21 cellular contexts compared by ENCODE assay signal in the genomic region with DNA sequence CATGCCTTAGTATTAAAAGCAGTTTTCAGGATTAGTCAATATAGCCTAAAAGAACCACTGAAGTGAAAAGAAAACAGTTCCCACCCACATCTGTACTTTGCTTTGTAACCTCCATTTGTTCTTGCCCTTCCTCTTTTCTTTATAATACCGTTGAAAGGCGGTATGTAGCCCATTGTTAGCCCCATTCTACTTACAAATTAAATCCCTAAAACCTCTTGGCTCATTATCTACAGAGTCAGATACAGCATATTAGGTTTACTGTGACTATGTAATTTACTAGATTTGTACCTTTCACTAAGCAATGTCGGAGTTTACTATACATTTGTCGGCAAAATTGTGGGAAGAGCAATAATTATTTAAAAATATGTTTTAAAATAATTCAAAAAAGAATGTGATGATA. TPM values are rescaled to one million over a fixed set of nuclear protein-coding genes. Genes with fewer than 3 reads are reported as not detected.
DNase-seq lines count a peak whose midpoint lies in the region; ATAC-seq, FAIRE-seq and TF ChIP-seq lines count a peak whose summit lies in the region.
"Had no signal": no experiment of that assay in that cellular context is flagged by ENCODE, and none has a peak within 500 bp of the region (broad histone marks: within the 10 kb centered on the region; RNA-seq: fewer than 3 reads in every experiment).

No MANE protein-coding gene starts in this region.

- H3K9me3 ChIP-seq in right lobe of liver: no peaks in the 10 kb centered on the region
- no peaks in the 10 kb centered on the region for H3K9me3 ChIP-seq in HepG2 (ENCODE audit: low read length)
- no peaks in the 10 kb centered on the region for H3K9me3 ChIP-seq in neural progenitor cell (ENCODE audit: low read depth)
- H3K9me3 ChIP-seq: BLaER1 had no signal

- H4K20me1 ChIP-seq in HepG2 (ENCODE audit: insufficient read depth, low read length): no peaks in the 10 kb centered on the region; the same call in 1 of the 2 replicates
- H4K20me1 ChIP-seq in neural progenitor cell (ENCODE audit: low read depth): no peaks in the 10 kb centered on the region
- H4K20me1 ChIP-seq: BLaER1 had no signal

- peaks cover 37% of the 10 kb centered on the region for H3K79me2 ChIP-seq in HepG2 (ENCODE audit: insufficient read depth, low read length)
- no peaks in the 10 kb centered on the region for H3K79me2 ChIP-seq in neural progenitor cell (ENCODE audit: low read depth)

- H3K27ac ChIP-seq in right lobe of liver (peak overlapping the region in 2 of 3 donors; percentile 51 to 64), HepG2 (ENCODE audit: extremely low read length, insufficient read depth, low read length) (no peak overlapping the region), VCaP (peak overlapping the region; percentile 56; the same call in 1 of the 2 replicates), neural progenitor cell (no peak overlapping the region)
- H3K27ac ChIP-seq: 22Rv1, BLaER1 had no signal

- no peak for TF ChIP-seq EP300 in HepG2 (IDR thresholded peaks at IDR 0.05; ENCODE audit: low read depth in 2 of 2, low read length in 2 of 2)
- TF ChIP-seq EP300 in HepG2 (CRISPR knock-in tag; IDR thresholded peaks at IDR 0.05; ENCODE audit: borderline replicate concordance): no peak

- peaks cover 8% of the 10 kb centered on the region for H3F3A ChIP-seq in neural progenitor cell (ENCODE audit: low read depth)

- peaks cover 0 to 88% (median 9%) of the 10 kb centered on the region in 4 donors for H3K4me1 ChIP-seq in right lobe of liver
- peaks cover 46% of the 10 kb centered on the region for H3K4me1 ChIP-seq in HepG2 (ENCODE audit: insufficient read depth, low read length)
- H3K4me1 ChIP-seq in neural progenitor cell: peaks cover 22% of the 10 kb centered on the region
- H3K4me1 ChIP-seq: BLaER1 had no signal

- H2AFZ ChIP-seq in HepG2 (ENCODE audit: low read length) (no peak overlapping the region), neural progenitor cell (replicated peaks) (no peak overlapping the region)

- no peak overlapping the region for H3K27ac Mint-ChIP-seq in neural progenitor cell
- H3K27ac Mint-ChIP-seq: CD4-positive, alpha-beta memory T cell; HFFc6 had no signal

- peaks cover 10% of the 10 kb centered on the region for H3K4me1 Mint-ChIP-seq in neural progenitor cell
- H3K4me1 Mint-ChIP-seq: CD14-positive monocyte; CD4-positive, alpha-beta memory T cell had no signal

- H3K4me2 ChIP-seq in HepG2 (ENCODE audit: low read depth, low read length) (no peak overlapping the region), neural progenitor cell (peak overlapping the region; percentile 52)
- H3K4me2 ChIP-seq: BLaER1 had no signal

- BruUV-seq in HepG2 (replicated peaks; lab: Mats Ljungman, UMichigan): no TSS peak

- no peak overlapping the region for H3K4me3 Mint-ChIP-seq in neural progenitor cell
- H3K4me3 Mint-ChIP-seq: CD14-positive monocyte; CD4-positive, alpha-beta memory T cell; HFFc6 had no signal

- DNase-seq in right lobe of liver (no peak), HepG2 (ENCODE audit: low spot score) (no peak), neural progenitor cell (ENCODE audit: low spot score) (peak; percentile 56), GM12891 (ENCODE audit: insufficient read length, low spot score) (no peak)
- DNase-seq: CD4-positive, alpha-beta memory T cell; DMS153; DMS79; GDM1; GOT3; H7; HFFc6; IMR-90 had no signal

- H3K36me3 Mint-ChIP-seq in neural progenitor cell: no peaks in the 10 kb centered on the region
- H3K36me3 Mint-ChIP-seq: CD4-positive, alpha-beta memory T cell had no signal

- H3K4me3 ChIP-seq in right lobe of liver (no peak overlapping the region), HepG2 (replicated peaks in 1 of 3; ENCODE audit: insufficient read depth in 1 of 3, low read depth in 2 of 3, low read length in 3 of 3) (no peak overlapping the region), neural progenitor cell (no peak overlapping the region)
- H3K4me3 ChIP-seq: BLaER1, K562 had no signal

- in situ Hi-C loops in HepG2 (cut with HindIII; ENCODE audit: extremely low pct_ligation_motif_present, low pct_unique_long_range_greater_than_20kb): no loop called here

- POLR2A ChIA-PET in HepG2 (lab: Yijun Ruan, JAX): interaction anchor here (1.3 kb wide), 1 partner anchor 12 kb away, joined by 5 read pairs; no protein-coding TSS in a partner anchor

- no peaks in the 10 kb centered on the region for H3K9me3 Mint-ChIP-seq in neural progenitor cell
- H3K9me3 Mint-ChIP-seq: HFFc6 had no signal

- 74% methylated on average over 4 of the region's 4 CpGs for WGBS in right lobe of liver (ENCODE audit: insufficient coverage, low coverage, low lambda C conversion rate, missing lambda C conversion rate)
- WGBS in HepG2 (ENCODE audit: low lambda C conversion rate): 95% methylated on average over 4 of the region's 4 CpGs

- peaks cover 0 to 45% (median 2%) of the 10 kb centered on the region in 4 donors for H3K36me3 ChIP-seq in right lobe of liver
- H3K36me3 ChIP-seq in HepG2 (replicated peaks in 1 of 2; ENCODE audit: control insufficient read depth in 1 of 2, insufficient read depth in 2 of 2, low read length in 2 of 2): peaks cover 9 to 29% of the 10 kb centered on the region in 2 experiments; a peak in 4 of 5 replicates
- no peaks in the 10 kb centered on the region for H3K36me3 ChIP-seq in neural progenitor cell
- H3K36me3 ChIP-seq: BLaER1 had no signal

- no peak overlapping the region for H3K9ac ChIP-seq in HepG2 (ENCODE audit: insufficient read depth, low read depth, low read length)
- H3K9ac ChIP-seq in neural progenitor cell: no peak overlapping the region
- H3K9ac ChIP-seq: BLaER1 had no signal

- CTCF ChIA-PET in HepG2 (lab: Yijun Ruan, JAX; ENCODE audit: low intra/inter-chr PET ratio, low total read pairs): no interaction called here

- TF ChIP-seq RAD21 in HepG2 (CRISPR knock-in tag; IDR thresholded peaks at IDR 0.05): no peak

- intact Hi-C loops in right lobe of liver (cut with DNase I): no loop called here
- intact Hi-C loops in HepG2 (cut with micrococcal nuclease; ENCODE audit: unreplicated experiment): no loop called here

- H3K27me3 Mint-ChIP-seq in neural progenitor cell (ENCODE audit: insufficient read depth, low read depth): no peaks in the 10 kb centered on the region

- TF ChIP-seq POLR2A in right lobe of liver (IDR thresholded peaks at IDR 0.05) (no peak), HepG2 (IDR thresholded peaks at IDR 0.05; ENCODE audit: insufficient read depth in 1 of 2, low read depth in 2 of 2, low read length in 2 of 2) (no peak), GM12891 (IDR thresholded peaks at IDR 0.05; ENCODE audit: low read depth, low read length) (no peak)

- FAIRE-seq in HepG2 (lab: Jason Lieb, UNC) (no peak), GM12891 (lab: Jason Lieb, UNC) (no peak)
- FAIRE-seq: K562 had no signal

- H3K27me3 ChIP-seq in right lobe of liver: no peaks in the 10 kb centered on the region
- no peaks in the 10 kb centered on the region for H3K27me3 ChIP-seq in HepG2 (ENCODE audit: control insufficient read depth in 1 of 2, insufficient read depth in 2 of 2, low read length in 2 of 2)
- no peaks in the 10 kb centered on the region for H3K27me3 ChIP-seq in neural progenitor cell
- H3K27me3 ChIP-seq: BLaER1 had no signal

- TF ChIP-seq CTCF in right lobe of liver (IDR thresholded peaks at IDR 0.05) (no peak), HepG2 (CRISPR knock-in tag; IDR thresholded peaks at IDR 0.05) (no peak), VCaP (conservative IDR thresholded peaks at IDR 0.05) (no peak), neural progenitor cell (IDR thresholded peaks at IDR 0.05) (no peak)

- no peak for ATAC-seq in right lobe of liver
- no peak for ATAC-seq in HepG2
- no peak for ATAC-seq in HG03565 (IDR thresholded peaks at IDR 0.05; ENCODE audit: unreplicated experiment)
- no peak for ATAC-seq in HG03571 (IDR thresholded peaks at IDR 0.05; ENCODE audit: unreplicated experiment)
- ATAC-seq: HCT116, K562 had no signal

TF ChIP-seq in HepG2, 621 proteins besides CTCF, POLR2A, EP300 and RAD21 (continues in another document):
- TF ChIP-seq NFRKB (IDR thresholded peaks at IDR 0.05) (no peak), ZSCAN31 (CRISPR knock-in tag; IDR thresholded peaks at IDR 0.05; ENCODE audit: low read depth) (no peak), ZSCAN30 (CRISPR knock-in tag; IDR thresholded peaks at IDR 0.05) (no peak), ZNF782 (CRISPR knock-in tag; IDR thresholded peaks at IDR 0.05; ENCODE audit: borderline replicate concordance) (no peak), SIX4 (CRISPR knock-in tag; IDR thresholded peaks at IDR 0.05) (no peak)

TF ChIP-seq in GM12891, 5 proteins besides CTCF, POLR2A, EP300 and RAD21:
- TF ChIP-seq POLR2AphosphoS5 (IDR thresholded peaks at IDR 0.05; ENCODE audit: low read depth, low read length) (no peak), PAX5 (IDR thresholded peaks at IDR 0.05; ENCODE audit: insufficient read depth, low read length, severe bottlenecking) (no peak), TAF1 (IDR thresholded peaks at IDR 0.05; ENCODE audit: low read depth, low read length) (no peak), SPI1 (IDR thresholded peaks at IDR 0.05; ENCODE audit: low read depth, low read length) (no peak)

RNA-seq across cellular contexts. Expression of a gene that starts 17.3 kb away (rescaled TPM):
- 1,000 to 10,000 TPM in 1 of 6 experiments, 100 to 1,000 TPM in 5; 309 to 1,702 (median 521) TPM for total RNA-seq in right lobe of liver
- total RNA-seq in HepG2 (2016; rRNA removed; fragmentation: Illumina TruSeq; extraction: Trizol): 439 and 686 TPM in 2 replicates
- 23.4 and 28.1 TPM in 2 replicates for total RNA-seq in HepG2 (2016; cell fraction: cytosol; rRNA removed; fragmentation: Illumina TruSeq; extraction: Trizol; ENCODE audit: low read depth)
- total RNA-seq in HepG2 (2016; cell fraction: insoluble cytoplasmic fraction; rRNA removed; fragmentation: Illumina TruSeq; extraction: Trizol): 431 and 688 TPM in 2 replicates
- 55.9 and 65.7 TPM in 2 replicates for total RNA-seq in HepG2 (2016; cell fraction: membrane; rRNA removed; fragmentation: Illumina TruSeq; extraction: Trizol)
- 230 and 235 TPM in 2 replicates for total RNA-seq in HepG2 (2016; cell fraction: nucleus; rRNA removed; fragmentation: Illumina TruSeq; extraction: Trizol)
- 50.0 and 88.2 TPM in 2 replicates for polyA plus RNA-seq in HepG2 (2011; rRNA removed)
- polyA plus RNA-seq in HepG2 (2011; cell fraction: cytosol; rRNA removed): 43.0 and 53.0 TPM in 2 replicates
- polyA plus RNA-seq in HepG2 (2011; cell fraction: nucleus; rRNA removed): 15.1 and 17.0 TPM in 2 replicates
- polyA plus RNA-seq in HepG2 (2012): 160 and 206 TPM in 2 replicates
- polyA plus RNA-seq in HepG2 (2016; cell fraction: cytosol; fragmentation: Illumina TruSeq; extraction: Trizol; ENCODE audit: low read depth): 21.3 and 24.3 TPM in 2 replicates
- 619 and 655 TPM in 2 replicates for polyA plus RNA-seq in HepG2 (2016; cell fraction: insoluble cytoplasmic fraction; fragmentation: Illumina TruSeq; extraction: Trizol; ENCODE audit: low read depth)
- polyA plus RNA-seq in HepG2 (2016; cell fraction: membrane; fragmentation: Illumina TruSeq; extraction: Trizol; ENCODE audit: low read depth): 40.3 and 48.6 TPM in 2 replicates
- 212 and 215 TPM in 2 replicates for polyA plus RNA-seq in HepG2 (2016; cell fraction: nucleus; fragmentation: Illumina TruSeq; extraction: Trizol; ENCODE audit: insufficient read depth, low read depth)
- 40.3 TPM in 1 of 2 replicates, not detected in the other for polyA minus RNA-seq in HepG2 (2011; rRNA and poly(A)+ RNA removed; ENCODE audit: low replicate concordance)
- 50.9 and 76.9 TPM in 2 replicates for polyA minus RNA-seq in HepG2 (2011; cell fraction: cytosol; rRNA and poly(A)+ RNA removed)
- polyA minus RNA-seq in HepG2 (2011; cell fraction: nucleus; rRNA and poly(A)+ RNA removed): 88.4 and 90.4 TPM in 2 replicates
- not detected in 2 replicates for total RNA-seq in neural progenitor cell (ENCODE audit: low replicate concordance)
- not detected for polyA plus RNA-seq in GM12891 (2012; ENCODE audit: low read depth, missing spikeins)
- total RNA-seq: Daoy, IMR-90 had no signal
- polyA plus RNA-seq: CD4-positive, alpha-beta memory T cell; IMR-90 had no signal

Comparison
In these comparisons a context has a peak if more than half of its experiments do, and no peak if none do; other contexts are left out.
1. H3K27ac ChIP-seq: peak in right lobe of liver (2 of 3) and VCaP (single experiment); none in HepG2 (single experiment) and neural progenitor cell (single experiment).
2. RNA of a gene that starts 17.3 kb away (total RNA-seq): 309 to 1,702 TPM in right lobe of liver and 23.4 to 688 TPM in HepG2; not detected in neural progenitor cell; every median in the first group is over 10 times any median in the second.